30 cellular contexts compared by ENCODE assay signal in genomic region chr6:154763650-154764049, GRCh38. TPM values are rescaled to one million over a fixed set of nuclear protein-coding genes. Genes with fewer than 3 reads are reported as not detected.
DNase-seq lines count a peak whose midpoint lies in the region; ATAC-seq and TF ChIP-seq lines count a peak whose summit lies in the region.
"Had no signal": no experiment of that assay in that cellular context is flagged by ENCODE, and none has a peak within 500 bp of the region (broad histone marks: within the 10 kb centered on the region; RNA-seq: fewer than 3 reads in every experiment).

No MANE protein-coding gene starts in this region.

- no peak overlapping the region for H3K18ac ChIP-seq in trophoblast cell (ENCODE audit: low read length)

- no peak for DNase-seq in activated CD4-positive, alpha-beta T cell treated with anti-CD3 and anti-CD28 coated beads, Interleukin-2, amount 10 ng/mL, durations not matched to agents 7 days and 5 days
- DNase-seq in activated CD4-positive, alpha-beta T cell treated with anti-CD3 and anti-CD28 coated beads, Interleukin-2, amount 50 U/mL, for 1 hour = no peak
- DNase-seq in hepatocyte (ENCODE audit: low spot score) (no peak), trophoblast cell (no peak), putamen (ENCODE audit: low spot score) (no peak), NCI-H524 (lab: John Stamatoyannopoulos, UW) (no peak)
- DNase-seq: 8988T; activated CD4-positive, alpha-beta T cell treated with anti-CD3 and anti-CD28 coated beads for 4 hours; activated naive CD4-positive, alpha-beta T cell; activated T-cell treated with anti-CD3 and anti-CD28 coated beads, Interleukin-2, amount 50 U/mL, for 4 hours; amygdala; brain microvascular endothelial cell; C1 segment of cervical spinal cord; Calu3; DND-41; GF-D8; HFFc6; islet precursor cell; left ventricle myocardium superior; NCI-H1694 treated with DMSO at 0.1 percent for 48 hours; RPMI8226; SJCRH30; stimulated activated naive CD4-positive, alpha-beta T cell treated with Interleukin-2 at 50 U/mL for 16 hours; SW 1271; T1000 had no signal

- H3K4me3 ChIP-seq in hepatocyte = no peak overlapping the region
- no peak overlapping the region for H3K4me3 ChIP-seq in trophoblast cell (ENCODE audit: low read depth, low read length)
- H3K4me3 ChIP-seq: GM23338, SJCRH30 had no signal

- peaks cover 14% of the 10 kb centered on the region for H3K4me1 Mint-ChIP-seq in activated CD4-positive, alpha-beta T cell treated with anti-CD3 and anti-CD28 coated beads, Interleukin-2, amount 10 ng/mL, durations not matched to agents 7 days and 5 days
- peaks cover 40% of the 10 kb centered on the region for H3K4me1 Mint-ChIP-seq in activated T-helper 17 cell treated with anti-CD3 and anti-CD28 coated beads, Interleukin-2, amount 50 U/mL, for 72 hours

- H3K27ac Mint-ChIP-seq in activated CD4-positive, alpha-beta T cell treated with anti-CD3 and anti-CD28 coated beads, Interleukin-2, amount 10 ng/mL, durations not matched to agents 7 days and 5 days = peak overlapping the region; percentile 65
- H3K27ac Mint-ChIP-seq in activated T-helper 17 cell treated with anti-CD3 and anti-CD28 coated beads, Interleukin-2, amount 50 U/mL, for 72 hours = peak overlapping the region; percentile 40
- H3K27ac Mint-ChIP-seq: GM23338, HFFc6, mesothelial cell of epicardium had no signal

- H2BK120ac ChIP-seq in trophoblast cell (ENCODE audit: insufficient read depth, low read length, poor library complexity) = no peak overlapping the region

- H3K36me3 ChIP-seq in hepatocyte (replicated peaks; ENCODE audit: insufficient read depth, low read depth) = no peaks in the 10 kb centered on the region
- no peaks in the 10 kb centered on the region for H3K36me3 ChIP-seq in trophoblast cell (ENCODE audit: control insufficient read depth in 1 of 2, insufficient read depth in 2 of 2, low read length in 2 of 2)
- H3K36me3 ChIP-seq: brain microvascular endothelial cell had no signal

- no peak for TF ChIP-seq CTCF in hepatocyte (IDR thresholded peaks at IDR 0.05; ENCODE audit: poor library complexity)

- H3K79me1 ChIP-seq in trophoblast cell (ENCODE audit: low read length) = no peaks in the 10 kb centered on the region

- POLR2A ChIA-PET in activated CD4-positive, alpha-beta T cell treated with anti-CD3 and anti-CD28 coated beads, Interleukin-2, amount 10 ng/mL, durations not matched to agents 7 days and 5 days (lab: Charles Lee) = no interaction called here

- H3K36me3 Mint-ChIP-seq in activated CD4-positive, alpha-beta T cell treated with anti-CD3 and anti-CD28 coated beads, Interleukin-2, amount 10 ng/mL, durations not matched to agents 7 days and 5 days (ENCODE audit: low read depth) = peaks cover 25% of the 10 kb centered on the region
- H3K36me3 Mint-ChIP-seq in activated T-helper 17 cell treated with anti-CD3 and anti-CD28 coated beads, Interleukin-2, amount 50 U/mL, for 72 hours (ENCODE audit: low read depth) = peaks cover 21% of the 10 kb centered on the region

- no peak overlapping the region for H3K4me2 ChIP-seq in hepatocyte
- no peak overlapping the region for H3K4me2 ChIP-seq in trophoblast cell (ENCODE audit: low read length)
- H3K4me2 ChIP-seq: GM23338 had no signal

- H4K20me1 ChIP-seq in hepatocyte (ENCODE audit: insufficient read depth, poor library complexity, severe bottlenecking) = peaks cover 100% of the 10 kb centered on the region

- no peak overlapping the region for H4K8ac ChIP-seq in trophoblast cell (ENCODE audit: low read depth, low read length)

- H3K4ac ChIP-seq in trophoblast cell (ENCODE audit: low read depth, low read length) = peak overlapping the region; percentile 64

- CTCF ChIA-PET in activated CD4-positive, alpha-beta T cell treated with anti-CD3 and anti-CD28 coated beads, Interleukin-2, amount 10 ng/mL, durations not matched to agents 7 days and 5 days (lab: Charles Lee) = no interaction called here

- H2AFZ ChIP-seq in hepatocyte (no peak overlapping the region), trophoblast cell (ENCODE audit: insufficient read depth, low read length, poor library complexity) (no peak overlapping the region)
- H2AFZ ChIP-seq: GM23338 had no signal

- H2BK12ac ChIP-seq in trophoblast cell (ENCODE audit: low read length) = no peak overlapping the region

- no peaks in the 10 kb centered on the region for H3K27me3 Mint-ChIP-seq in activated CD4-positive, alpha-beta T cell treated with anti-CD3 and anti-CD28 coated beads, Interleukin-2, amount 10 ng/mL, durations not matched to agents 7 days and 5 days
- no peaks in the 10 kb centered on the region for H3K27me3 Mint-ChIP-seq in activated T-helper 17 cell treated with anti-CD3 and anti-CD28 coated beads, Interleukin-2, amount 50 U/mL, for 72 hours

- no peak overlapping the region for H3K4me3 Mint-ChIP-seq in activated CD4-positive, alpha-beta T cell treated with anti-CD3 and anti-CD28 coated beads, Interleukin-2, amount 10 ng/mL, durations not matched to agents 7 days and 5 days
- H3K4me3 Mint-ChIP-seq in activated T-helper 17 cell treated with anti-CD3 and anti-CD28 coated beads, Interleukin-2, amount 50 U/mL, for 72 hours = peak overlapping the region; percentile 5
- H3K4me3 Mint-ChIP-seq: activated T-cell treated with anti-CD3 and anti-CD28 coated beads, Interleukin-2, amount 50 U/mL, for 4 hours; GM23338; HFFc6; mesothelial cell of epicardium had no signal

- ATAC-seq in activated T-helper 17 cell treated with anti-CD3 and anti-CD28 coated beads, Interleukin-2, amount 50 U/mL, for 72 hours (replicated peaks) = peak; percentile 42
- no peak for ATAC-seq in HG03045 (IDR thresholded peaks at IDR 0.05; ENCODE audit: unreplicated experiment)
- ATAC-seq: activated T-cell treated with anti-CD3 and anti-CD28 coated beads, Interleukin-2, amount 50 U/mL, for 4 hours; GM23338; left ventricle myocardium superior had no signal

- peaks cover 3% of the 10 kb centered on the region for H3K9me3 Mint-ChIP-seq in activated CD4-positive, alpha-beta T cell treated with anti-CD3 and anti-CD28 coated beads, Interleukin-2, amount 10 ng/mL, durations not matched to agents 7 days and 5 days
- no peaks in the 10 kb centered on the region for H3K9me3 Mint-ChIP-seq in activated T-helper 17 cell treated with anti-CD3 and anti-CD28 coated beads, Interleukin-2, amount 50 U/mL, for 72 hours
- H3K9me3 Mint-ChIP-seq: activated T-cell treated with anti-CD3 and anti-CD28 coated beads, Interleukin-2, amount 50 U/mL, for 4 hours; GM23338; HFFc6; mesothelial cell of epicardium had no signal

- no peaks in the 10 kb centered on the region for H3K27me3 ChIP-seq in hepatocyte
- H3K27me3 ChIP-seq in trophoblast cell (ENCODE audit: insufficient read depth, low read length) = no peaks in the 10 kb centered on the region
- H3K27me3 ChIP-seq: brain microvascular endothelial cell, SJCRH30 had no signal

- no peak overlapping the region for H3K14ac ChIP-seq in trophoblast cell (ENCODE audit: low read length)

- H3K27ac ChIP-seq in hepatocyte (peak overlapping the region; percentile 14), trophoblast cell (ENCODE audit: low read depth, low read length) (no peak overlapping the region)
- H3K27ac ChIP-seq: brain microvascular endothelial cell, SJCRH30, VCaP had no signal

- H2BK5ac ChIP-seq in trophoblast cell (ENCODE audit: low read depth, low read length, poor library complexity) = no peak overlapping the region

- H3K9me3 ChIP-seq in hepatocyte (ENCODE audit: low read depth) (no peaks in the 10 kb centered on the region), trophoblast cell (ENCODE audit: insufficient read depth, low read depth, low read length) (no peaks in the 10 kb centered on the region)
- H3K9me3 ChIP-seq: SJCRH30 had no signal

- H4K91ac ChIP-seq in trophoblast cell (ENCODE audit: low read depth, low read length) = no peak overlapping the region

- H3K79me2 ChIP-seq in hepatocyte (peaks cover 100% of the 10 kb centered on the region), trophoblast cell (ENCODE audit: control insufficient read depth, insufficient read depth, low read length, poor library complexity) (peaks cover 17% of the 10 kb centered on the region)

- H3K9me2 ChIP-seq in hepatocyte (replicated peaks; ENCODE audit: insufficient read depth) = no peaks in the 10 kb centered on the region

- no peak overlapping the region for H2AK5ac ChIP-seq in trophoblast cell (ENCODE audit: low read length)

- H3K4me1 ChIP-seq in hepatocyte (ENCODE audit: insufficient read depth) (peaks cover 11% of the 10 kb centered on the region), trophoblast cell (ENCODE audit: control insufficient read depth in 1 of 2, insufficient read depth in 2 of 2, low read length in 2 of 2) (no peaks in the 10 kb centered on the region)
- H3K4me1 ChIP-seq: SJCRH30 had no signal

- H3K9ac ChIP-seq in trophoblast cell (ENCODE audit: low read length) = no peak overlapping the region

- WGBS in hepatocyte (ENCODE audit: low lambda C conversion rate, missing lambda C conversion rate) = 86% methylated on average over 1 of the region's 1 CpG
- no CpG with 5 or more reads among the region's 1 CpG for WGBS in trophoblast cell (ENCODE audit: extremely low coverage, insufficient coverage, insufficient read length)

- no peak overlapping the region for H3K23ac ChIP-seq in trophoblast cell (ENCODE audit: low read length)

- no peak overlapping the region for H4K12ac ChIP-seq in trophoblast cell (ENCODE audit: low read depth, low read length)

RNA-seq across cellular contexts. Expression of gene SCAF8, which starts 30.4 kb away (rescaled TPM):
- total RNA-seq in activated CD4-positive, alpha-beta T cell treated with anti-CD3 and anti-CD28 coated beads, Interleukin-2, amount 10 ng/mL, durations not matched to agents 7 days and 5 days = 10 to 100 TPM; 44.3 to 53.3 TPM
- 10 to 100 TPM; 25.9 to 29.9 TPM for total RNA-seq in activated T-helper 17 cell treated with anti-CD3 and anti-CD28 coated beads, Interleukin-2, amount 50 U/mL, for 72 hours
- total RNA-seq in hepatocyte = 35.6 and 38.5 TPM in 2 replicates
- 12.0 and 13.7 TPM in 2 replicates for polyA plus RNA-seq in hepatocyte
- polyA plus RNA-seq in trophoblast cell (2013) = 24.2 and 25.5 TPM in 2 replicates
